In the genomic region with DNA sequence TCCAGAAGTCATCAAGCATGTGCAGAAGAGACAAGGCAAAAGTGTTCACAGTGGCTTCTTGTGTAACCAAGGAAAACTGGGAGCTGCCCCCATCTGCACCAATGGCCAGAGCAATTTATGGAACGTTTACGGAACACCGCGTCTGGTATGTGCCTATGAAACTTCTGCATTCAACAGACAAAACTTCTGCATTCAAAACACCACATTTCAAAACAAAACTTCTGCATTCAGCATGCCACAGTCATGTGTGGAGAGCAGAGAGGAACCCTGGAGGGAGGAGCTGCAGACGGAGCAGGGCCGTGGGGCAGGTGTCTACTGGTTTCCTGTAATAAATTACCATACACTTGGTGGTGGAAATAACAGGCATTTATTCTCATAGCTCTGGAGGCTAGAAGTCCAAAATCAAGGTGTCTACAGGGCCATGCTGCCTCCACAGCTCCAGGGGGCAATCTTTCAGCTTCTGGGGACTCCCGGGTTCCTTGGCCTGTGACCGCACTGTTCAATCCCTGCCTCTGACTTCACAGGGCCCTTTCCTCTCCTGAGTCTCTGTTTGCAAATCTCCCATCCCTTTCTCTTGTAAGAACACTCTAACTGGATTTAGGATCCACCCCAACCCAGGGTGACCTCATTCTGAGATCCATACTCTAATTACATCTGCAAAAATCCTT, we compare ENCODE assay signal across 12 cellular contexts. TPM values are rescaled to one million over a fixed set of nuclear protein-coding genes. Genes with fewer than 3 reads are reported as not detected.
DNase-seq lines count a peak whose midpoint lies in the region; ATAC-seq, FAIRE-seq and TF ChIP-seq lines count a peak whose summit lies in the region.
"Had no signal": no experiment of that assay in that cellular context is flagged by ENCODE, and none has a peak within 500 bp of the region (broad histone marks: within the 10 kb centered on the region; RNA-seq: fewer than 3 reads in every experiment).

No MANE protein-coding gene starts in this region.

- BruUV-seq in HepG2 (replicated peaks; lab: Mats Ljungman, UMichigan): no TSS peak

- WGBS in liver: 76% methylated on average over 8 of the region's 8 CpGs
- 24% methylated on average over 7 of the region's 8 CpGs for WGBS in HepG2 (ENCODE audit: low lambda C conversion rate)

- no peak overlapping the region for H2AFZ ChIP-seq in HepG2 (ENCODE audit: low read length)
- H2AFZ ChIP-seq: GM23338 had no signal

- H3K4me2 ChIP-seq in HepG2 (ENCODE audit: low read depth, low read length): no peak overlapping the region
- H3K4me2 ChIP-seq: GM23338 had no signal

- FAIRE-seq in HepG2 (lab: Jason Lieb, UNC): no peak

- TF ChIP-seq POLR2A in HepG2 (IDR thresholded peaks at IDR 0.05; ENCODE audit: insufficient read depth in 1 of 2, low read depth in 2 of 2, low read length in 2 of 2): no peak

- no peaks in the 10 kb centered on the region for H3K79me2 ChIP-seq in HepG2 (ENCODE audit: insufficient read depth, low read length)

- ATAC-seq in HepG2 (no peak), upper lobe of right lung (peak; percentile 50), HG02840 (IDR thresholded peaks at IDR 0.05; ENCODE audit: low FRiP score, unreplicated experiment) (no peak)
- ATAC-seq: body of pancreas, GM23338 had no signal

- H3K27ac ChIP-seq in liver (ENCODE audit: low read depth in 1 of 2, low read length in 2 of 2): peak overlapping the region; percentile 11 to 21
- H3K27ac ChIP-seq in HepG2 (ENCODE audit: extremely low read length, insufficient read depth, low read length): no peak overlapping the region
- peak overlapping the region; percentile 79 for H3K27ac ChIP-seq in SK-N-MC
- peak overlapping the region; percentile 58 for H3K27ac ChIP-seq in upper lobe of right lung

- intact Hi-C loops in HepG2 (cut with micrococcal nuclease; ENCODE audit: unreplicated experiment) (no loop called here), upper lobe of right lung (cut with DNase I) (no loop called here)

- peaks cover 14 to 38% (median 28%) of the 10 kb centered on the region in 4 donors for H3K4me1 ChIP-seq in liver (ENCODE audit: control insufficient read depth in 4 of 4, insufficient read depth in 4 of 4, low read length in 3 of 4)
- peaks cover 75% of the 10 kb centered on the region for H3K4me1 ChIP-seq in HepG2 (ENCODE audit: insufficient read depth, low read length)
- peaks cover 35% of the 10 kb centered on the region for H3K4me1 ChIP-seq in upper lobe of right lung

- in situ Hi-C loops in HepG2 (cut with HindIII; ENCODE audit: extremely low pct_ligation_motif_present, low pct_unique_long_range_greater_than_20kb): no loop called here

- POLR2A ChIA-PET in HepG2 (lab: Yijun Ruan, JAX): no interaction called here

- TF ChIP-seq RAD21 in liver (IDR thresholded peaks at IDR 0.05) (no peak), HepG2 (CRISPR knock-in tag; IDR thresholded peaks at IDR 0.05) (no peak)

- no peaks in the 10 kb centered on the region for H3K27me3 ChIP-seq in liver (ENCODE audit: control insufficient read depth in 4 of 4, insufficient read depth in 4 of 4, low read length in 3 of 4)
- H3K27me3 ChIP-seq in HepG2 (ENCODE audit: control insufficient read depth in 1 of 2, insufficient read depth in 2 of 2, low read length in 2 of 2): peaks cover 3 to 13% of the 10 kb centered on the region in 2 experiments; a peak in 4 of 5 replicates
- no peaks in the 10 kb centered on the region for H3K27me3 ChIP-seq in upper lobe of right lung
- H3K27me3 ChIP-seq: body of pancreas had no signal

- H3K4me3 ChIP-seq in liver (ENCODE audit: low read depth in 1 of 3, low read length in 3 of 3): no peak overlapping the region
- H3K4me3 ChIP-seq in HepG2 (replicated peaks in 1 of 3; ENCODE audit: insufficient read depth in 1 of 3, low read depth in 2 of 3, low read length in 3 of 3): no peak overlapping the region
- peak overlapping the region; percentile 40 for H3K4me3 ChIP-seq in SK-N-MC
- H3K4me3 ChIP-seq in upper lobe of right lung: no peak overlapping the region
- H3K4me3 ChIP-seq: body of pancreas, GM23338 had no signal

- DNase-seq in HepG2 (ENCODE audit: low spot score) (no peak), SK-N-MC (ENCODE audit: low read depth, low spot score) (no peak), kidney glomerular epithelial cell (lab: John Stamatoyannopoulos, UW) (peak; percentile 89), upper lobe of right lung (no peak), COLO829 (ENCODE audit: low spot score) (no peak)
- DNase-seq in activated CD4-positive, alpha-beta T cell treated with anti-CD3 and anti-CD28 coated beads for 4 hours: no peak
- DNase-seq: foreskin melanocyte, NCI-H187 had no signal

- no peaks in the 10 kb centered on the region for H4K20me1 ChIP-seq in HepG2 (ENCODE audit: insufficient read depth, low read length)

- H3K9ac ChIP-seq in liver (ENCODE audit: low read depth in 1 of 2, low read length in 2 of 2) (no peak overlapping the region), HepG2 (ENCODE audit: insufficient read depth, low read depth, low read length) (no peak overlapping the region), SK-N-MC (ENCODE audit: insufficient read length) (no peak overlapping the region)

- H3K9me3 ChIP-seq in liver (ENCODE audit: control insufficient read depth in 4 of 4, low read length in 3 of 4) (peaks cover 0 to 6% (median 2%) of the 10 kb centered on the region in 4 donors), HepG2 (ENCODE audit: low read length) (0 out of 2 replicates have a peak, but pooled peaks cover 6% of the 10 kb centered on the region), SK-N-MC (ENCODE audit: low read depth, low read length) (no peaks in the 10 kb centered on the region), upper lobe of right lung (peaks cover 6% of the 10 kb centered on the region)

- no peak for TF ChIP-seq CTCF in liver (IDR thresholded peaks at IDR 0.05; ENCODE audit: low read depth, low read length, missing input control)
- no peak for TF ChIP-seq CTCF in HepG2 (CRISPR knock-in tag; IDR thresholded peaks at IDR 0.05)
- no peak for TF ChIP-seq CTCF in upper lobe of right lung (IDR thresholded peaks at IDR 0.05)

- H3K36me3 ChIP-seq in liver (ENCODE audit: control insufficient read depth in 4 of 4, insufficient read depth in 3 of 4, low read depth in 1 of 4, low read length in 3 of 4) (no peaks in the 10 kb centered on the region), HepG2 (replicated peaks in 1 of 2; ENCODE audit: control insufficient read depth in 1 of 2, insufficient read depth in 2 of 2, low read length in 2 of 2) (no peaks in the 10 kb centered on the region), SK-N-MC (ENCODE audit: insufficient read depth, low read length) (no peaks in the 10 kb centered on the region), upper lobe of right lung (no peaks in the 10 kb centered on the region)

- CTCF ChIA-PET in HepG2 (lab: Yijun Ruan, JAX; ENCODE audit: low intra/inter-chr PET ratio, low total read pairs): no interaction called here

- TF ChIP-seq EP300 in HepG2 (IDR thresholded peaks at IDR 0.05; ENCODE audit: low read depth in 2 of 2, low read length in 2 of 2) (no peak), HepG2 (CRISPR knock-in tag; IDR thresholded peaks at IDR 0.05; ENCODE audit: borderline replicate concordance) (no peak)

RNA-seq across cellular contexts. Expression of a gene that starts 32.2 kb away (rescaled TPM):
- total RNA-seq in liver (1,000 to 10,000 TPM in 1 of 2 donors, 100 to 1,000 TPM in 1; 998 to 1,767 TPM), HepG2 (2016; rRNA removed; fragmentation: Illumina TruSeq; extraction: Trizol) (1,051 and 1,499 TPM in 2 replicates), upper lobe of right lung (1,573 TPM)
- polyA plus RNA-seq in liver (1,000 to 10,000 TPM in 1 of 2 donors, 100 to 1,000 TPM in 1; 580 to 1,370 TPM), HepG2 (2011; rRNA removed) (3,218 and 3,279 TPM in 2 replicates)
- 1,087 and 1,361 TPM in 2 replicates for total RNA-seq in HepG2 (2016; cell fraction: cytosol; rRNA removed; fragmentation: Illumina TruSeq; extraction: Trizol; ENCODE audit: low read depth)
- total RNA-seq in HepG2 (2016; cell fraction: insoluble cytoplasmic fraction; rRNA removed; fragmentation: Illumina TruSeq; extraction: Trizol): 1,096 and 1,452 TPM in 2 replicates
- 2,264 and 2,553 TPM in 2 replicates for total RNA-seq in HepG2 (2016; cell fraction: membrane; rRNA removed; fragmentation: Illumina TruSeq; extraction: Trizol)
- total RNA-seq in HepG2 (2016; cell fraction: nucleus; rRNA removed; fragmentation: Illumina TruSeq; extraction: Trizol): 614 and 672 TPM in 2 replicates
- polyA plus RNA-seq in HepG2 (2011; cell fraction: cytosol; rRNA removed): 5,445 and 6,556 TPM in 2 replicates
- 1,725 and 2,021 TPM in 2 replicates for polyA plus RNA-seq in HepG2 (2011; cell fraction: nucleus; rRNA removed)
- 2,306 and 3,237 TPM in 2 replicates for polyA plus RNA-seq in HepG2 (2012)
- polyA plus RNA-seq in HepG2 (2016; cell fraction: cytosol; fragmentation: Illumina TruSeq; extraction: Trizol; ENCODE audit: low read depth): 2,660 and 3,068 TPM in 2 replicates
- polyA plus RNA-seq in HepG2 (2016; cell fraction: insoluble cytoplasmic fraction; fragmentation: Illumina TruSeq; extraction: Trizol; ENCODE audit: low read depth): 2,953 and 3,012 TPM in 2 replicates
- polyA plus RNA-seq in HepG2 (2016; cell fraction: membrane; fragmentation: Illumina TruSeq; extraction: Trizol; ENCODE audit: low read depth): 4,441 and 4,891 TPM in 2 replicates
- 1,802 and 1,847 TPM in 2 replicates for polyA plus RNA-seq in HepG2 (2016; cell fraction: nucleus; fragmentation: Illumina TruSeq; extraction: Trizol; ENCODE audit: insufficient read depth, low read depth)
- polyA minus RNA-seq in HepG2 (2011; rRNA and poly(A)+ RNA removed; ENCODE audit: low replicate concordance): 2,170 and 2,278 TPM in 2 replicates
- 946 and 956 TPM in 2 replicates for polyA minus RNA-seq in HepG2 (2011; cell fraction: cytosol; rRNA and poly(A)+ RNA removed)
- polyA minus RNA-seq in HepG2 (2011; cell fraction: nucleus; rRNA and poly(A)+ RNA removed): 510 and 805 TPM in 2 replicates

RNA-seq across cellular contexts. Expression of a gene that starts 42.4 kb away (rescaled TPM):
- total RNA-seq in liver (1 to 10 TPM in 1 of 2 donors, under 1 TPM in 1; 0.98 to 2.5 TPM), HepG2 (2016; rRNA removed; fragmentation: Illumina TruSeq; extraction: Trizol) (0.65 and 1.4 TPM in 2 replicates), upper lobe of right lung (29.8 TPM)
- polyA plus RNA-seq in liver (1 to 10 TPM in 1 of 2 donors, under 1 TPM in 1; 0.25 to 4.5 TPM), HepG2 (2011; rRNA removed) (10.1 and 12.8 TPM in 2 replicates)
- total RNA-seq in HepG2 (2016; cell fraction: cytosol; rRNA removed; fragmentation: Illumina TruSeq; extraction: Trizol; ENCODE audit: low read depth): 0.26 and 0.30 TPM in 2 replicates
- 1.0 and 1.1 TPM in 2 replicates for total RNA-seq in HepG2 (2016; cell fraction: insoluble cytoplasmic fraction; rRNA removed; fragmentation: Illumina TruSeq; extraction: Trizol)
- total RNA-seq in HepG2 (2016; cell fraction: membrane; rRNA removed; fragmentation: Illumina TruSeq; extraction: Trizol): 0.76 and 1.4 TPM in 2 replicates
- total RNA-seq in HepG2 (2016; cell fraction: nucleus; rRNA removed; fragmentation: Illumina TruSeq; extraction: Trizol): 1.7 and 2.0 TPM in 2 replicates
- 12.7 and 12.9 TPM in 2 replicates for polyA plus RNA-seq in HepG2 (2011; cell fraction: cytosol; rRNA removed)
- 37.3 and 38.1 TPM in 2 replicates for polyA plus RNA-seq in HepG2 (2011; cell fraction: nucleus; rRNA removed)
- 11.5 and 12.7 TPM in 2 replicates for polyA plus RNA-seq in HepG2 (2012)
- polyA plus RNA-seq in HepG2 (2016; cell fraction: cytosol; fragmentation: Illumina TruSeq; extraction: Trizol; ENCODE audit: low read depth): 0.15 and 0.27 TPM in 2 replicates
- 0.72 and 0.85 TPM in 2 replicates for polyA plus RNA-seq in HepG2 (2016; cell fraction: insoluble cytoplasmic fraction; fragmentation: Illumina TruSeq; extraction: Trizol; ENCODE audit: low read depth)
- 0.63 and 0.68 TPM in 2 replicates for polyA plus RNA-seq in HepG2 (2016; cell fraction: membrane; fragmentation: Illumina TruSeq; extraction: Trizol; ENCODE audit: low read depth)
- 3.3 and 3.9 TPM in 2 replicates for polyA plus RNA-seq in HepG2 (2016; cell fraction: nucleus; fragmentation: Illumina TruSeq; extraction: Trizol; ENCODE audit: insufficient read depth, low read depth)
- 2.3 and 28.2 TPM in 2 replicates for polyA minus RNA-seq in HepG2 (2011; rRNA and poly(A)+ RNA removed; ENCODE audit: low replicate concordance)
- 13.6 and 16.1 TPM in 2 replicates for polyA minus RNA-seq in HepG2 (2011; cell fraction: cytosol; rRNA and poly(A)+ RNA removed)
- 7.7 and 9.6 TPM in 2 replicates for polyA minus RNA-seq in HepG2 (2011; cell fraction: nucleus; rRNA and poly(A)+ RNA removed)
